ENCODE assay signal across 10 cellular contexts in the genomic region with DNA sequence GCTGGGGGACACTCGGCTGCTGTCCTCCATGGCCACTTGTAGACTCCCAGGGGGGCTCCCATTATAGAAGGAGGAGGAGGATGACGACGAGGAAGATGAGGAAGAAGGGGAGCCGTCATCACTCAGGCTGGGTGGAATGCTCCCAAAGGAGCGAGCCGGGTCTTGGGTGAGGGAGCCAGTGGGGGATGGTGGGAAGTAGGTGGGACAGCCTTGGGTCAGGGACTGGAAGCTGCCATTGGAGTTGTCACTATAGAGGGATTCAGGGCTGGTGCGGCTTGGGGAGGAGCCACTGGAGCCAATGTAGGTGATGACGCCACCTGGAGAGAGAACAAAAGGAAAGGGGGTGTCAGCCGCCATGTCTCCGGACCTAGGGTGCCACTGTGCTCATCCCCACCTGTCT. TPM values are rescaled to one million over a fixed set of nuclear protein-coding genes. Genes with fewer than 3 reads are reported as not detected.
DNase-seq lines count a peak whose midpoint lies in the region; ATAC-seq, FAIRE-seq and TF ChIP-seq lines count a peak whose summit lies in the region.
"Had no signal": no experiment of that assay in that cellular context is flagged by ENCODE, and none has a peak within 500 bp of the region (broad histone marks: within the 10 kb centered on the region; RNA-seq: fewer than 3 reads in every experiment).

No MANE protein-coding gene starts in this region.

- DNase-seq in CD4-positive, alpha-beta memory T cell = peak in 1 of 5 donors; percentile 43
- DNase-seq in esophagus muscularis mucosa (ENCODE audit: extremely low spot score) (no peak), prostate gland (ENCODE audit: low spot score) (no peak), hepatic stellate cell (ENCODE audit: low spot score) (no peak), germinal center (ENCODE audit: low spot score) (no peak), GM12892 (ENCODE audit: insufficient read length) (no peak)
- DNase-seq: DMS 273 treated with DMSO at 0.1 percent for 48 hours, NCI-H345 had no signal

- TF ChIP-seq EP300 in esophagus muscularis mucosa (IDR thresholded peaks at IDR 0.05) = no peak

- peaks cover 25% of the 10 kb centered on the region for H3K36me3 ChIP-seq in CD4-positive, alpha-beta memory T cell (ENCODE audit: insufficient read depth, low read length)
- H3K36me3 ChIP-seq in OCI-LY3 (replicated peaks; ENCODE audit: low read depth, low read length) (peaks cover 40% of the 10 kb centered on the region), esophagus muscularis mucosa (peaks cover 42 to 55% (median 47%) of the 10 kb centered on the region in 4 donors), prostate gland (peaks cover 3 to 20% of the 10 kb centered on the region in 2 donors)

- CTCF ChIA-PET in CD4-positive, alpha-beta memory T cell (lab: Charles Lee; ENCODE audit: partially characterized antibody) = interaction anchor here (1.4 to 21.9 kb wide), 4 partner anchors 10 to 29 kb away, joined by 3 to 543 read pairs (median 132); a partner anchor contains a TSS

- peak overlapping the region in 7 of 8 donors; percentile 48 to 99 (median 97) for H3K4me3 Mint-ChIP-seq in CD4-positive, alpha-beta memory T cell

- intact Hi-C loops in CD4-positive, alpha-beta memory T cell (cut with micrococcal nuclease) = no loop called here
- intact Hi-C loops in esophagus muscularis mucosa (cut with DNase I) (no loop called here), prostate gland (cut with DNase I) (loop anchor here (5.0 kb wide), 1 partner anchor 35 kb away; a partner anchor contains a TSS)

- no peaks in the 10 kb centered on the region for H3K9me3 Mint-ChIP-seq in CD4-positive, alpha-beta memory T cell

- H2AFZ ChIP-seq in OCI-LY3 (ENCODE audit: low read depth, low read length) = no peak overlapping the region

- H3K36me3 Mint-ChIP-seq in CD4-positive, alpha-beta memory T cell = peaks cover 36 to 43% of the 10 kb centered on the region in 2 donors

- H3K27me3 ChIP-seq in CD4-positive, alpha-beta memory T cell (ENCODE audit: insufficient read depth, low read length) = no peaks in the 10 kb centered on the region
- H3K27me3 ChIP-seq in OCI-LY3 (ENCODE audit: low read depth, low read length) (no peaks in the 10 kb centered on the region), esophagus muscularis mucosa (no peaks in the 10 kb centered on the region), prostate gland (replicated peaks; ENCODE audit: insufficient read depth) (no peaks in the 10 kb centered on the region)

- ATAC-seq in HG03460 (IDR thresholded peaks at IDR 0.05; ENCODE audit: unreplicated experiment) = no peak

- 73% methylated on average over 10 of the region's 10 CpGs for WGBS in esophagus muscularis mucosa
- 70% methylated on average over 10 of the region's 10 CpGs for WGBS in prostate gland

- H3K4me3 ChIP-seq in CD4-positive, alpha-beta memory T cell (ENCODE audit: low read length in 2 of 2) = peak overlapping the region; percentile 34 to 65
- peak overlapping the region; percentile 90 for H3K4me3 ChIP-seq in OCI-LY3 (ENCODE audit: low read length)
- peak overlapping the region in 3 of 4 donors; percentile 70 to 77 (median 70) for H3K4me3 ChIP-seq in esophagus muscularis mucosa
- no peak overlapping the region for H3K4me3 ChIP-seq in prostate gland

- H3K9ac ChIP-seq in OCI-LY3 (ENCODE audit: low read length) = peak overlapping the region; percentile 99

- POLR2A ChIA-PET in CD4-positive, alpha-beta memory T cell (lab: Charles Lee; ENCODE audit: partially characterized antibody) = interaction anchor here (1.1 to 16.2 kb wide), 7 partner anchors 11 to 122 kb away, joined by 6 to 494 read pairs (median 69); a partner anchor contains a TSS

- no peaks in the 10 kb centered on the region for H4K20me1 ChIP-seq in OCI-LY3 (ENCODE audit: insufficient read depth, low read length)

- no peaks in the 10 kb centered on the region for H3K9me3 ChIP-seq in CD4-positive, alpha-beta memory T cell (ENCODE audit: control insufficient read depth in 1 of 2, low read length in 2 of 2)
- H3K9me3 ChIP-seq in OCI-LY3 (ENCODE audit: insufficient read depth, low read length) = no peaks in the 10 kb centered on the region
- no peaks in the 10 kb centered on the region for H3K9me3 ChIP-seq in esophagus muscularis mucosa
- no peaks in the 10 kb centered on the region for H3K9me3 ChIP-seq in prostate gland

- H3K27me3 Mint-ChIP-seq in CD4-positive, alpha-beta memory T cell = no peaks in the 10 kb centered on the region

- H3K4me1 Mint-ChIP-seq in CD4-positive, alpha-beta memory T cell = peaks cover 60 to 87% (median 72%) of the 10 kb centered on the region in 4 donors

- FAIRE-seq in GM12892 (lab: Jason Lieb, UNC) = no peak

- no peak for TF ChIP-seq CTCF in OCI-LY3 (IDR thresholded peaks at IDR 0.05; ENCODE audit: low read depth, low read length)
- no peak for TF ChIP-seq CTCF in esophagus muscularis mucosa (IDR thresholded peaks at IDR 0.05)
- TF ChIP-seq CTCF in prostate gland (IDR thresholded peaks at IDR 0.05) = no peak

- H3K4me1 ChIP-seq in CD4-positive, alpha-beta memory T cell (ENCODE audit: insufficient read depth, low read length) = peaks cover 82% of the 10 kb centered on the region
- H3K4me1 ChIP-seq in OCI-LY3 (ENCODE audit: low read length) = peaks cover 91% of the 10 kb centered on the region
- peaks cover 75 to 87% (median 83%) of the 10 kb centered on the region in 4 donors for H3K4me1 ChIP-seq in esophagus muscularis mucosa
- H3K4me1 ChIP-seq in prostate gland (replicated peaks) = no peaks in the 10 kb centered on the region

- peak overlapping the region; percentile 99 for H3K4me2 ChIP-seq in OCI-LY3 (ENCODE audit: low read length)

- H3K79me2 ChIP-seq in OCI-LY3 (ENCODE audit: low read length) = peaks cover 23% of the 10 kb centered on the region

- peak overlapping the region; percentile 86 to 99 (median 95) for H3K27ac Mint-ChIP-seq in CD4-positive, alpha-beta memory T cell

- TF ChIP-seq POLR2A in esophagus muscularis mucosa (IDR thresholded peaks at IDR 0.05; ENCODE audit: low read depth) (no peak), prostate gland (IDR thresholded peaks at IDR 0.05) (no peak), GM12892 (IDR thresholded peaks at IDR 0.05; ENCODE audit: low read depth, low read length) (no peak)

- peak overlapping the region; percentile 92 for H3K27ac ChIP-seq in CD4-positive, alpha-beta memory T cell (ENCODE audit: low read depth, low read length)
- H3K27ac ChIP-seq in OCI-LY3 (ENCODE audit: low read length) (peak overlapping the region; percentile 99), esophagus muscularis mucosa (replicated peaks in 1 of 4) (peak overlapping the region; percentile 88 to 99 (median 94)), prostate gland (peak overlapping the region; percentile 88 to 95)

RNA-seq across cellular contexts. Expression of a gene that starts 3.3 kb away (rescaled TPM):
- 10 to 100 TPM; 14.8 to 15.1 TPM for total RNA-seq in CD4-positive, alpha-beta memory T cell
- 10 to 100 TPM in 1 of 2 donors, 1 to 10 TPM in 1; 5.7 to 12.3 TPM for polyA plus RNA-seq in CD4-positive, alpha-beta memory T cell
- 10 to 100 TPM in 3 of 4 donors, 1 to 10 TPM in 1; 6.1 to 24.2 (median 14.5) TPM for total RNA-seq in esophagus muscularis mucosa
- 10 to 100 TPM; 10.7 to 35.2 TPM for total RNA-seq in prostate gland
- 1.2 TPM for polyA plus RNA-seq in GM12892 (2012; ENCODE audit: missing spikeins)

RNA-seq across cellular contexts. Expression of a gene that starts 24.7 kb away (rescaled TPM):
- total RNA-seq in CD4-positive, alpha-beta memory T cell = 100 to 1,000 TPM; 130 to 133 TPM
- polyA plus RNA-seq in CD4-positive, alpha-beta memory T cell = 1 to 10 TPM; 6.0 to 8.3 TPM
- total RNA-seq in esophagus muscularis mucosa (10 to 100 TPM; 64.1 to 86.8 (median 72.2) TPM), prostate gland (100 to 1,000 TPM in 1 of 2 donors, 10 to 100 TPM in 1; 77.0 to 112 TPM)
- 57.4 TPM for polyA plus RNA-seq in GM12892 (2012; ENCODE audit: missing spikeins)

RNA-seq across cellular contexts. Expression of a gene that starts 34.3 kb away (rescaled TPM):
- total RNA-seq in CD4-positive, alpha-beta memory T cell = 10 to 100 TPM; 35.9 to 41.3 TPM
- 10 to 100 TPM in 1 of 2 donors, 1 to 10 TPM in 1; 5.8 to 11.9 TPM for polyA plus RNA-seq in CD4-positive, alpha-beta memory T cell
- total RNA-seq in esophagus muscularis mucosa = 100 to 1,000 TPM in 2 of 4 donors, 10 to 100 TPM in 2; 69.7 to 112 (median 85.2) TPM
- total RNA-seq in prostate gland = 10 to 100 TPM; 35.2 to 79.8 TPM
- 1.5 TPM for polyA plus RNA-seq in GM12892 (2012; ENCODE audit: missing spikeins)

RNA-seq across cellular contexts. Expression of a gene that starts 42.9 kb away (rescaled TPM):
- total RNA-seq in CD4-positive, alpha-beta memory T cell = 10 to 100 TPM; 81.1 to 93.0 TPM
- polyA plus RNA-seq in CD4-positive, alpha-beta memory T cell = 10 to 100 TPM; 34.0 to 46.2 TPM
- total RNA-seq in esophagus muscularis mucosa (10 to 100 TPM; 33.6 to 43.6 (median 37.4) TPM), prostate gland (100 to 1,000 TPM in 1 of 2 donors, 10 to 100 TPM in 1; 55.2 to 167 TPM)
- 47.6 TPM for polyA plus RNA-seq in GM12892 (2012; ENCODE audit: missing spikeins)

RNA-seq across cellular contexts. Expression of a gene that starts 43.2 kb away (rescaled TPM):
- 100 to 1,000 TPM; 142 to 146 TPM for total RNA-seq in CD4-positive, alpha-beta memory T cell
- polyA plus RNA-seq in CD4-positive, alpha-beta memory T cell = 10 to 100 TPM; 31.1 to 54.2 TPM
- total RNA-seq in esophagus muscularis mucosa (100 to 1,000 TPM in 2 of 4 donors, 10 to 100 TPM in 2; 77.2 to 103 (median 95.5) TPM), prostate gland (10 to 100 TPM; 59.8 to 94.3 TPM)
- 49.2 TPM for polyA plus RNA-seq in GM12892 (2012; ENCODE audit: missing spikeins)

Comparison
In these comparisons a context has a peak if more than half of its experiments do, and no peak if none do; other contexts are left out.
1. H3K4me3 ChIP-seq: peak in CD4-positive, alpha-beta memory T cell (2 of 2), OCI-LY3 (single experiment) and esophagus muscularis mucosa (3 of 4); none in prostate gland (0 of 2).
2. Peak in every context shown above with its lines, with median percentiles within 50 percentile points of each other: H3K27ac ChIP-seq.